In the genomic region with DNA sequence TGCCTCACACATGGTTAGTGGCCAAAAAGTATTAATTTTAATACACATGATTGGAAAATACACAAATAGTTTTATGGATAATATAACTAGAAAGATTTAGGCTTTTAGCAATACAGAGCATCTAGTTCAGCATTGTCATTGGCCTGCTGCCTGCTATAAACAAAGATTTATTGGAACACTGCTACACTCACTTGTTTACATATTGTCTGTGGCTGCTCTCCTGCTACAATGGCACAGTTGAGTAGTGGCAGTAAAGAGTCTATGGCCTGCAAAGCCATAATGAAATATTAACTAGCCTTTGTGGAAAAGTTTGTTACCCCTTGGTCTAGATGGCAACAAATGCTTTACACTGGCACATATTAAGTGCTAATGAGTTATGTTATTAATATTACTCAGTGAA, we compare ENCODE assay signal across 1 cellular context.
TF ChIP-seq lines count a peak whose summit lies in the region.

No MANE protein-coding gene starts in this region.

TF ChIP-seq in HepG2, 621 proteins besides CTCF, POLR2A, EP300 and RAD21 (continued from another document and continues in another):
- TF ChIP-seq, protein P1, sequence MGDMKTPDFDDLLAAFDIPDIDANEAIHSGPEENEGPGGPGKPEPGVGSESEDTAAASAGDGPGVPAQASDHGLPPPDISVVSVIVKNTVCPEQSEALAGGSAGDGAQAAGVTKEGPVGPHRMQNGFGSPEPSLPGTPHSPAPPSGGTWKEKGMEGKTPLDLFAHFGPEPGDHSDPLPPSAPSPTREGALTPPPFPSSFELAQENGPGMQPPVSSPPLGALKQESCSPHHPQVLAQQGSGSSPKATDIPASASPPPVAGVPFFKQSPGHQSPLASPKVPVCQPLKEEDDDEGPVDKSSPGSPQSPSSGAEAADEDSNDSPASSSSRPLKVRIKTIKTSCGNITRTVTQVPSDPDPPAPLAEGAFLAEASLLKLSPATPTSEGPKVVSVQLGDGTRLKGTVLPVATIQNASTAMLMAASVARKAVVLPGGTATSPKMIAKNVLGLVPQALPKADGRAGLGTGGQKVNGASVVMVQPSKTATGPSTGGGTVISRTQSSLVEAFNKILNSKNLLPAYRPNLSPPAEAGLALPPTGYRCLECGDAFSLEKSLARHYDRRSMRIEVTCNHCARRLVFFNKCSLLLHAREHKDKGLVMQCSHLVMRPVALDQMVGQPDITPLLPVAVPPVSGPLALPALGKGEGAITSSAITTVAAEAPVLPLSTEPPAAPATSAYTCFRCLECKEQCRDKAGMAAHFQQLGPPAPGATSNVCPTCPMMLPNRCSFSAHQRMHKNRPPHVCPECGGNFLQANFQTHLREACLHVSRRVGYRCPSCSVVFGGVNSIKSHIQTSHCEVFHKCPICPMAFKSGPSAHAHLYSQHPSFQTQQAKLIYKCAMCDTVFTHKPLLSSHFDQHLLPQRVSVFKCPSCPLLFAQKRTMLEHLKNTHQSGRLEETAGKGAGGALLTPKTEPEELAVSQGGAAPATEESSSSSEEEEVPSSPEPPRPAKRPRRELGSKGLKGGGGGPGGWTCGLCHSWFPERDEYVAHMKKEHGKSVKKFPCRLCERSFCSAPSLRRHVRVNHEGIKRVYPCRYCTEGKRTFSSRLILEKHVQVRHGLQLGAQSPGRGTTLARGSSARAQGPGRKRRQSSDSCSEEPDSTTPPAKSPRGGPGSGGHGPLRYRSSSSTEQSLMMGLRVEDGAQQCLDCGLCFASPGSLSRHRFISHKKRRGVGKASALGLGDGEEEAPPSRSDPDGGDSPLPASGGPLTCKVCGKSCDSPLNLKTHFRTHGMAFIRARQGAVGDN (CRISPR knock-in tag; IDR thresholded peaks at IDR 0.05) = no peak
- TF ChIP-seq, protein P2, sequence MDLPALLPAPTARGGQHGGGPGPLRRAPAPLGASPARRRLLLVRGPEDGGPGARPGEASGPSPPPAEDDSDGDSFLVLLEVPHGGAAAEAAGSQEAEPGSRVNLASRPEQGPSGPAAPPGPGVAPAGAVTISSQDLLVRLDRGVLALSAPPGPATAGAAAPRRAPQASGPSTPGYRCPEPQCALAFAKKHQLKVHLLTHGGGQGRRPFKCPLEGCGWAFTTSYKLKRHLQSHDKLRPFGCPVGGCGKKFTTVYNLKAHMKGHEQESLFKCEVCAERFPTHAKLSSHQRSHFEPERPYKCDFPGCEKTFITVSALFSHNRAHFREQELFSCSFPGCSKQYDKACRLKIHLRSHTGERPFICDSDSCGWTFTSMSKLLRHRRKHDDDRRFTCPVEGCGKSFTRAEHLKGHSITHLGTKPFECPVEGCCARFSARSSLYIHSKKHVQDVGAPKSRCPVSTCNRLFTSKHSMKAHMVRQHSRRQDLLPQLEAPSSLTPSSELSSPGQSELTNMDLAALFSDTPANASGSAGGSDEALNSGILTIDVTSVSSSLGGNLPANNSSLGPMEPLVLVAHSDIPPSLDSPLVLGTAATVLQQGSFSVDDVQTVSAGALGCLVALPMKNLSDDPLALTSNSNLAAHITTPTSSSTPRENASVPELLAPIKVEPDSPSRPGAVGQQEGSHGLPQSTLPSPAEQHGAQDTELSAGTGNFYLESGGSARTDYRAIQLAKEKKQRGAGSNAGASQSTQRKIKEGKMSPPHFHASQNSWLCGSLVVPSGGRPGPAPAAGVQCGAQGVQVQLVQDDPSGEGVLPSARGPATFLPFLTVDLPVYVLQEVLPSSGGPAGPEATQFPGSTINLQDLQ (CRISPR knock-in tag; IDR thresholded peaks at IDR 0.05) = no peak
- TF ChIP-seq, protein P3, sequence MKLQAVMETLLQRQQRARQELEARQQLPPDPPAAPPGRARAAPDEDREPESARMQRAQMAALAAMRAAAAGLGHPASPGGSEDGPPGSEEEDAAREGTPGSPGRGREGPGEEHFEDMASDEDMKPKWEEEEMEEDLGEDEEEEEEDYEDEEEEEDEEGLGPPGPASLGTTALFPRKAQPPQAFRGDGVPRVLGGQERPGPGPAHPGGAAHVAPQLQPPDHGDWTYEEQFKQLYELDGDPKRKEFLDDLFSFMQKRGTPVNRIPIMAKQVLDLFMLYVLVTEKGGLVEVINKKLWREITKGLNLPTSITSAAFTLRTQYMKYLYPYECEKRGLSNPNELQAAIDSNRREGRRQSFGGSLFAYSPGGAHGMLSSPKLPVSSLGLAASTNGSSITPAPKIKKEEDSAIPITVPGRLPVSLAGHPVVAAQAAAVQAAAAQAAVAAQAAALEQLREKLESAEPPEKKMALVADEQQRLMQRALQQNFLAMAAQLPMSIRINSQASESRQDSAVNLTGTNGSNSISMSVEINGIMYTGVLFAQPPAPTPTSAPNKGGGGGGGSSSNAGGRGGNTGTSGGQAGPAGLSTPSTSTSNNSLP (IDR thresholded peaks at IDR 0.05; ENCODE audit: low read depth, low read length) = no peak
- TF ChIP-seq PCBP2 (optimal IDR thresholded peaks at IDR 0.05; ENCODE audit: low read depth, low read length, poor library complexity, severe bottlenecking) = no peak
- TF ChIP-seq, protein P4, sequence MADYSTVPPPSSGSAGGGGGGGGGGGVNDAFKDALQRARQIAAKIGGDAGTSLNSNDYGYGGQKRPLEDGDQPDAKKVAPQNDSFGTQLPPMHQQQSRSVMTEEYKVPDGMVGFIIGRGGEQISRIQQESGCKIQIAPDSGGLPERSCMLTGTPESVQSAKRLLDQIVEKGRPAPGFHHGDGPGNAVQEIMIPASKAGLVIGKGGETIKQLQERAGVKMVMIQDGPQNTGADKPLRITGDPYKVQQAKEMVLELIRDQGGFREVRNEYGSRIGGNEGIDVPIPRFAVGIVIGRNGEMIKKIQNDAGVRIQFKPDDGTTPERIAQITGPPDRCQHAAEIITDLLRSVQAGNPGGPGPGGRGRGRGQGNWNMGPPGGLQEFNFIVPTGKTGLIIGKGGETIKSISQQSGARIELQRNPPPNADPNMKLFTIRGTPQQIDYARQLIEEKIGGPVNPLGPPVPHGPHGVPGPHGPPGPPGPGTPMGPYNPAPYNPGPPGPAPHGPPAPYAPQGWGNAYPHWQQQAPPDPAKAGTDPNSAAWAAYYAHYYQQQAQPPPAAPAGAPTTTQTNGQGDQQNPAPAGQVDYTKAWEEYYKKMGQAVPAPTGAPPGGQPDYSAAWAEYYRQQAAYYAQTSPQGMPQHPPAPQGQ (CRISPR knock-in tag; IDR thresholded peaks at IDR 0.05; ENCODE audit: borderline replicate concordance) = no peak
- TF ChIP-seq, protein P5, sequence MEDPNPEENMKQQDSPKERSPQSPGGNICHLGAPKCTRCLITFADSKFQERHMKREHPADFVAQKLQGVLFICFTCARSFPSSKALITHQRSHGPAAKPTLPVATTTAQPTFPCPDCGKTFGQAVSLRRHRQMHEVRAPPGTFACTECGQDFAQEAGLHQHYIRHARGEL (CRISPR knock-in tag; IDR thresholded peaks at IDR 0.05) = no peak
- TF ChIP-seq FOXK1 (CRISPR knock-in tag; IDR thresholded peaks at IDR 0.05; ENCODE audit: borderline replicate concordance, low read depth) = peak; percentile 72; the same call in 1 of the 2 replicates
- no peak for TF ChIP-seq SRSF4 (IDR thresholded peaks at IDR 0.05; ENCODE audit: low read depth, low read length, poor library complexity, severe bottlenecking)
- TF ChIP-seq RNF2 (conservative IDR thresholded peaks at IDR 0.05; ENCODE audit: low read depth) = no peak
- TF ChIP-seq GATAD2A (CRISPR knock-in tag; IDR thresholded peaks at IDR 0.05) = peak; percentile 21; the same call in 1 of the 2 replicates
- TF ChIP-seq, protein P6, sequence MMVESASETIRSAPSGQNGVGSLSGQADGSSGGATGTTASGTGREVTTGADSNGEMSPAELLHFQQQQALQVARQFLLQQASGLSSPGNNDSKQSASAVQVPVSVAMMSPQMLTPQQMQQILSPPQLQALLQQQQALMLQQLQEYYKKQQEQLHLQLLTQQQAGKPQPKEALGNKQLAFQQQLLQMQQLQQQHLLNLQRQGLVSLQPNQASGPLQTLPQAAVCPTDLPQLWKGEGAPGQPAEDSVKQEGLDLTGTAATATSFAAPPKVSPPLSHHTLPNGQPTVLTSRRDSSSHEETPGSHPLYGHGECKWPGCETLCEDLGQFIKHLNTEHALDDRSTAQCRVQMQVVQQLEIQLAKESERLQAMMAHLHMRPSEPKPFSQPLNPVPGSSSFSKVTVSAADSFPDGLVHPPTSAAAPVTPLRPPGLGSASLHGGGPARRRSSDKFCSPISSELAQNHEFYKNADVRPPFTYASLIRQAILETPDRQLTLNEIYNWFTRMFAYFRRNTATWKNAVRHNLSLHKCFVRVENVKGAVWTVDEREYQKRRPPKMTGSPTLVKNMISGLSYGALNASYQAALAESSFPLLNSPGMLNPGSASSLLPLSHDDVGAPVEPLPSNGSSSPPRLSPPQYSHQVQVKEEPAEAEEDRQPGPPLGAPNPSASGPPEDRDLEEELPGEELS (CRISPR knock-in tag; IDR thresholded peaks at IDR 0.05) = peak; percentile 45; the same call in 1 of the 2 replicates
- TF ChIP-seq HMG20B (CRISPR knock-in tag; conservative IDR thresholded peaks at IDR 0.05) = no peak
- TF ChIP-seq JUND (CRISPR knock-in tag; IDR thresholded peaks at IDR 0.05) = no peak
- no peak for TF ChIP-seq NCOA1 (CRISPR knock-in tag; IDR thresholded peaks at IDR 0.05)
- no peak for TF ChIP-seq ATAD3A (CRISPR knock-in tag; IDR thresholded peaks at IDR 0.05)
- TF ChIP-seq, protein P7, sequence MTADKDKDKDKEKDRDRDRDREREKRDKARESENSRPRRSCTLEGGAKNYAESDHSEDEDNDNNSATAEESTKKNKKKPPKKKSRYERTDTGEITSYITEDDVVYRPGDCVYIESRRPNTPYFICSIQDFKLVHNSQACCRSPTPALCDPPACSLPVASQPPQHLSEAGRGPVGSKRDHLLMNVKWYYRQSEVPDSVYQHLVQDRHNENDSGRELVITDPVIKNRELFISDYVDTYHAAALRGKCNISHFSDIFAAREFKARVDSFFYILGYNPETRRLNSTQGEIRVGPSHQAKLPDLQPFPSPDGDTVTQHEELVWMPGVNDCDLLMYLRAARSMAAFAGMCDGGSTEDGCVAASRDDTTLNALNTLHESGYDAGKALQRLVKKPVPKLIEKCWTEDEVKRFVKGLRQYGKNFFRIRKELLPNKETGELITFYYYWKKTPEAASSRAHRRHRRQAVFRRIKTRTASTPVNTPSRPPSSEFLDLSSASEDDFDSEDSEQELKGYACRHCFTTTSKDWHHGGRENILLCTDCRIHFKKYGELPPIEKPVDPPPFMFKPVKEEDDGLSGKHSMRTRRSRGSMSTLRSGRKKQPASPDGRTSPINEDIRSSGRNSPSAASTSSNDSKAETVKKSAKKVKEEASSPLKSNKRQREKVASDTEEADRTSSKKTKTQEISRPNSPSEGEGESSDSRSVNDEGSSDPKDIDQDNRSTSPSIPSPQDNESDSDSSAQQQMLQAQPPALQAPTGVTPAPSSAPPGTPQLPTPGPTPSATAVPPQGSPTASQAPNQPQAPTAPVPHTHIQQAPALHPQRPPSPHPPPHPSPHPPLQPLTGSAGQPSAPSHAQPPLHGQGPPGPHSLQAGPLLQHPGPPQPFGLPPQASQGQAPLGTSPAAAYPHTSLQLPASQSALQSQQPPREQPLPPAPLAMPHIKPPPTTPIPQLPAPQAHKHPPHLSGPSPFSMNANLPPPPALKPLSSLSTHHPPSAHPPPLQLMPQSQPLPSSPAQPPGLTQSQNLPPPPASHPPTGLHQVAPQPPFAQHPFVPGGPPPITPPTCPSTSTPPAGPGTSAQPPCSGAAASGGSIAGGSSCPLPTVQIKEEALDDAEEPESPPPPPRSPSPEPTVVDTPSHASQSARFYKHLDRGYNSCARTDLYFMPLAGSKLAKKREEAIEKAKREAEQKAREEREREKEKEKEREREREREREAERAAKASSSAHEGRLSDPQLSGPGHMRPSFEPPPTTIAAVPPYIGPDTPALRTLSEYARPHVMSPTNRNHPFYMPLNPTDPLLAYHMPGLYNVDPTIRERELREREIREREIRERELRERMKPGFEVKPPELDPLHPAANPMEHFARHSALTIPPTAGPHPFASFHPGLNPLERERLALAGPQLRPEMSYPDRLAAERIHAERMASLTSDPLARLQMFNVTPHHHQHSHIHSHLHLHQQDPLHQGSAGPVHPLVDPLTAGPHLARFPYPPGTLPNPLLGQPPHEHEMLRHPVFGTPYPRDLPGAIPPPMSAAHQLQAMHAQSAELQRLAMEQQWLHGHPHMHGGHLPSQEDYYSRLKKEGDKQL (CRISPR knock-in tag; IDR thresholded peaks at IDR 0.05; ENCODE audit: low read depth) = no peak
- no peak for TF ChIP-seq HOXA7 (CRISPR knock-in tag; IDR thresholded peaks at IDR 0.05)
- TF ChIP-seq ZNF441 (CRISPR knock-in tag; IDR thresholded peaks at IDR 0.05; ENCODE audit: borderline replicate concordance) = no peak
- 0 out of 2 replicates have a peak, but pooled peaks have one; percentile 13 for TF ChIP-seq ATF1 (CRISPR knock-in tag; IDR thresholded peaks at IDR 0.05)
- no peak for TF ChIP-seq ZNF207 (IDR thresholded peaks at IDR 0.05; ENCODE audit: borderline replicate concordance)
- no peak for TF ChIP-seq AGO2 (optimal IDR thresholded peaks at IDR 0.05; ENCODE audit: low read depth, low read length)
- TF ChIP-seq, protein P8, sequence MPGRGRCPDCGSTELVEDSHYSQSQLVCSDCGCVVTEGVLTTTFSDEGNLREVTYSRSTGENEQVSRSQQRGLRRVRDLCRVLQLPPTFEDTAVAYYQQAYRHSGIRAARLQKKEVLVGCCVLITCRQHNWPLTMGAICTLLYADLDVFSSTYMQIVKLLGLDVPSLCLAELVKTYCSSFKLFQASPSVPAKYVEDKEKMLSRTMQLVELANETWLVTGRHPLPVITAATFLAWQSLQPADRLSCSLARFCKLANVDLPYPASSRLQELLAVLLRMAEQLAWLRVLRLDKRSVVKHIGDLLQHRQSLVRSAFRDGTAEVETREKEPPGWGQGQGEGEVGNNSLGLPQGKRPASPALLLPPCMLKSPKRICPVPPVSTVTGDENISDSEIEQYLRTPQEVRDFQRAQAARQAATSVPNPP (CRISPR knock-in tag; IDR thresholded peaks at IDR 0.05) = no peak
- TF ChIP-seq ZFYVE20 (CRISPR knock-in tag; IDR thresholded peaks at IDR 0.05; ENCODE audit: borderline replicate concordance, low read depth) = no peak
- no peak for TF ChIP-seq TCF12 (IDR thresholded peaks at IDR 0.05)
- TF ChIP-seq TCF12 (CRISPR knock-in tag; IDR thresholded peaks at IDR 0.05) = no peak
- TF ChIP-seq BCL6 (CRISPR knock-in tag; IDR thresholded peaks at IDR 0.05) = peak; percentile 41; the same call in 1 of the 2 replicates
- TF ChIP-seq, protein P9, sequence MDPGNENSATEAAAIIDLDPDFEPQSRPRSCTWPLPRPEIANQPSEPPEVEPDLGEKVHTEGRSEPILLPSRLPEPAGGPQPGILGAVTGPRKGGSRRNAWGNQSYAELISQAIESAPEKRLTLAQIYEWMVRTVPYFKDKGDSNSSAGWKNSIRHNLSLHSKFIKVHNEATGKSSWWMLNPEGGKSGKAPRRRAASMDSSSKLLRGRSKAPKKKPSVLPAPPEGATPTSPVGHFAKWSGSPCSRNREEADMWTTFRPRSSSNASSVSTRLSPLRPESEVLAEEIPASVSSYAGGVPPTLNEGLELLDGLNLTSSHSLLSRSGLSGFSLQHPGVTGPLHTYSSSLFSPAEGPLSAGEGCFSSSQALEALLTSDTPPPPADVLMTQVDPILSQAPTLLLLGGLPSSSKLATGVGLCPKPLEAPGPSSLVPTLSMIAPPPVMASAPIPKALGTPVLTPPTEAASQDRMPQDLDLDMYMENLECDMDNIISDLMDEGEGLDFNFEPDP (CRISPR knock-in tag; conservative IDR thresholded peaks at IDR 0.05) = no peak
- TF ChIP-seq, protein P10, sequence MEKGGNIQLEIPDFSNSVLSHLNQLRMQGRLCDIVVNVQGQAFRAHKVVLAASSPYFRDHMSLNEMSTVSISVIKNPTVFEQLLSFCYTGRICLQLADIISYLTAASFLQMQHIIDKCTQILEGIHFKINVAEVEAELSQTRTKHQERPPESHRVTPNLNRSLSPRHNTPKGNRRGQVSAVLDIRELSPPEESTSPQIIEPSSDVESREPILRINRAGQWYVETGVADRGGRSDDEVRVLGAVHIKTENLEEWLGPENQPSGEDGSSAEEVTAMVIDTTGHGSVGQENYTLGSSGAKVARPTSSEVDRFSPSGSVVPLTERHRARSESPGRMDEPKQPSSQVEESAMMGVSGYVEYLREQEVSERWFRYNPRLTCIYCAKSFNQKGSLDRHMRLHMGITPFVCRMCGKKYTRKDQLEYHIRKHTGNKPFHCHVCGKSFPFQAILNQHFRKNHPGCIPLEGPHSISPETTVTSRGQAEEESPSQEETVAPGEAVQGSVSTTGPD (CRISPR knock-in tag; IDR thresholded peaks at IDR 0.05) = no peak
- no peak for TF ChIP-seq NFIB (CRISPR knock-in tag; IDR thresholded peaks at IDR 0.05; ENCODE audit: borderline replicate concordance)
- no peak for TF ChIP-seq ZNF432 (CRISPR knock-in tag; IDR thresholded peaks at IDR 0.05; ENCODE audit: borderline replicate concordance)
